8 cellular contexts compared by ENCODE assay signal in the genomic region with DNA sequence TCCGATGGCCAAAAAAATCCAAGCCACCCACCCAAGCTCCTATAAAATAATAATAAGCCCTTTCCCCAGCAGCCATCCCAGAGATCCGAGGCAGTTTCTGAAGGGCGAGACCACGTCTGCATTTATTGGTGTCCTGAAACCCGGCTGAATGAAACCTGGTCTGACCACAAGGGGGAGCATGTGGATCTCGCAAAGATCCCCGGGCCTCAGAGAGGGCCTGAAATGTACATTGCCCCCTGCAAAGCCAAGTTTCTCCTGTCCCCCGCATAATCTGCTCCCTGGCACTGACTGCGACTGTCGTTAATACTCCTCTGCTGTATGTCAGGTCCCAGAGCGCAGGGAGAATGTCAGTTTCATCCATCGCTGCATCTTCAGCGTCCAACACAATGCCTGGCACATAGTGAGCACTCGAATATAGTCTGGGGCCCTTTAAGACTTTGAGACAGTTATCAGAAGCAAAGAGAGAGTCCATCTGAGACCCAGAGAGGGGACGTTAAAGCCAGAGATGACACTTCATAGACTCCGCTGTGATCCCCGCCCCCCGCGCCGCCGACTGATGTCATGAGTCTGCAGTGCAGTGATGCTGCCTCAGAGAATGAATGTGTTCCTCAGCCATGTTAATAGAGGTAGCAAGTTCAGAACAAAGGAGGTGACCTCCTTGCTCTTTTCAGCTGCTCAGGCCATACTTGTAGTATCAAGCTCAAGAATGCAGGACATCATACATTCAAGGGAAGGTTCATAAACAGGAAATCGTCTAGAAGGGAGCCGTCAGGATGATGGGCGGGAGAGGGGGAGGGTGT.
DNase-seq lines count a peak whose midpoint lies in the region; ATAC-seq and TF ChIP-seq lines count a peak whose summit lies in the region.

No MANE protein-coding gene starts in this region.

- H3K27me3 Mint-ChIP-seq in activated CD4-positive, alpha-beta memory T cell treated with anti-CD3 and anti-CD28 coated beads for 36 hours, result peaks cover 3% of the 10 kb centered on the region
- peaks cover 7% of the 10 kb centered on the region for H3K27me3 Mint-ChIP-seq in memory B cell

- H3K4me3 Mint-ChIP-seq in activated CD4-positive, alpha-beta memory T cell treated with anti-CD3 and anti-CD28 coated beads for 36 hours, result no peak overlapping the region
- no peak overlapping the region for H3K4me3 Mint-ChIP-seq in memory B cell

- H3K36me3 Mint-ChIP-seq in activated CD4-positive, alpha-beta memory T cell treated with anti-CD3 and anti-CD28 coated beads for 36 hours, result no peaks in the 10 kb centered on the region
- no peaks in the 10 kb centered on the region for H3K36me3 Mint-ChIP-seq in memory B cell

- no peaks in the 10 kb centered on the region for H3K9me3 ChIP-seq in HAP-1

- ATAC-seq in memory B cell (ENCODE audit: low read depth), result peak; percentile 70
- ATAC-seq in HG03565 (IDR thresholded peaks at IDR 0.05; ENCODE audit: unreplicated experiment), result no peak

- peaks cover 11% of the 10 kb centered on the region; the same call in 1 of the 2 replicates for H3K27me3 ChIP-seq in HAP-1 (ENCODE audit: low read depth)

- no peaks in the 10 kb centered on the region for H3K4me1 ChIP-seq in HAP-1

- CTCF ChIA-PET in activated CD4-positive, alpha-beta memory T cell treated with anti-CD3 and anti-CD28 coated beads for 36 hours (lab: Charles Lee), result interaction anchor here (0.7 to 1.9 kb wide), 14 partner anchors 10 to 309 kb away, joined by 3 to 11 read pairs (median 3); no protein-coding TSS in a partner anchor

- intact Hi-C loops in activated CD4-positive, alpha-beta memory T cell treated with anti-CD3 and anti-CD28 coated beads for 36 hours (cut with micrococcal nuclease), result loop anchor here (1.0 to 5.0 kb wide), 3 partner anchors 69 to 292 kb away; no protein-coding TSS in a partner anchor

- in situ Hi-C loops in HAP-1 (cut with MboI; ENCODE audit: low sequenced_read_pairs), result loop anchor here (5.0 kb wide), 2 partner anchors 69 to 96 kb away; a partner anchor contains a TSS

- TF ChIP-seq CTCF in AG10803 (conservative IDR thresholded peaks at IDR 0.05; ENCODE audit: low read length), result peak; percentile 90

- peaks cover 14% of the 10 kb centered on the region for H3K4me1 Mint-ChIP-seq in activated CD4-positive, alpha-beta memory T cell treated with anti-CD3 and anti-CD28 coated beads for 36 hours (ENCODE audit: low read depth)
- peaks cover 3% of the 10 kb centered on the region for H3K4me1 Mint-ChIP-seq in memory B cell

- no peak overlapping the region for H3K27ac Mint-ChIP-seq in activated CD4-positive, alpha-beta memory T cell treated with anti-CD3 and anti-CD28 coated beads for 36 hours
- H3K27ac Mint-ChIP-seq in memory B cell, result no peak overlapping the region

- POLR2A ChIA-PET in activated CD4-positive, alpha-beta memory T cell treated with anti-CD3 and anti-CD28 coated beads for 36 hours (lab: Charles Lee), result no interaction called here

- DNase-seq in AG10803 (ENCODE audit: low read depth) (peak; percentile 57), HAP-1 (ENCODE audit: low spot score in 2 of 2) (peak; percentile 66 to 87), NCI-H748 (lab: John Stamatoyannopoulos, UW; ENCODE audit: unreplicated experiment) (peak; percentile 70), memory B cell (ENCODE audit: low spot score in 2 of 2) (peak; percentile 61 to 70)
- peak; percentile 74 for DNase-seq in activated CD4-positive, alpha-beta memory T cell treated with anti-CD3 and anti-CD28 coated beads for 36 hours
- peak; percentile 42 for DNase-seq in effector CD8-positive, alpha-beta T cell (lab: John Stamatoyannopoulos, UW)
- DNase-seq in stimulated activated CD8-positive, alpha-beta memory T cell treated with anti-CD3 and anti-CD28 coated beads, Interleukin-15, amount 100 ng/mL, for 24 hours (ENCODE audit: low read depth), result peak; percentile 31

- H3K4me3 ChIP-seq in AG10803 (ENCODE audit: low read length) (no peak overlapping the region), HAP-1 (no peak overlapping the region)

- H3K9me3 Mint-ChIP-seq in activated CD4-positive, alpha-beta memory T cell treated with anti-CD3 and anti-CD28 coated beads for 36 hours, result no peaks in the 10 kb centered on the region
- no peaks in the 10 kb centered on the region for H3K9me3 Mint-ChIP-seq in memory B cell

- no peaks in the 10 kb centered on the region for H3K36me3 ChIP-seq in HAP-1 (replicated peaks)
